12 cellular contexts compared by ENCODE assay signal in genomic region chr10:59586407-59586891, GRCh38.
"Had no signal": no experiment of that assay in that cellular context is flagged by ENCODE, and none has a peak within 500 bp of the region (broad histone marks: within the 10 kb centered on the region; RNA-seq: fewer than 3 reads in every experiment).

No MANE protein-coding gene starts in this region.

- H3K36me3 ChIP-seq: ascending aorta, thoracic aorta, uterus had no signal

- DNase-seq: activated CD4-positive, alpha-beta memory T cell treated with anti-CD3 and anti-CD28 coated beads, Interleukin-2, amount 10 ng/mL, durations not matched to agents 7 days and 5 days; activated CD4-positive, CD25-positive, alpha-beta regulatory T cell treated with anti-CD3 and anti-CD28 coated beads, Interleukin-2, amount 50 U/mL, for 72 hours; activated CD8-positive, alpha-beta memory T cell treated with anti-CD3 and anti-CD28 coated beads, Interleukin-2, amount 50 U/mL, for 4 hours; activated naive CD4-positive, alpha-beta T cell; activated T-cell treated with anti-CD3 and anti-CD28 coated beads, Interleukin-2, amount 50 U/mL, for 72 hours; effector memory CD4-positive, alpha-beta T cell; immature natural killer cell; stimulated activated CD4-positive, alpha-beta T cell treated with anti-CD3 and anti-CD28 coated beads, Interleukin-4, amount 100 ng/mL, for 1 hour; T-helper 17 cell; uterus had no signal

- H3K4me3 ChIP-seq: ascending aorta, thoracic aorta, uterus had no signal

- H3K27ac ChIP-seq: ascending aorta, thoracic aorta, uterus had no signal

- ATAC-seq: activated T-cell treated with anti-CD3 and anti-CD28 coated beads, Interleukin-2, amount 50 U/mL, for 72 hours; T-helper 17 cell had no signal

- H3K27me3 ChIP-seq: ascending aorta, uterus had no signal

- H3K4me1 ChIP-seq: ascending aorta, uterus had no signal
